In genomic region chr14:81055971-81056370, GRCh38 we compare ENCODE assay signal across 35 cellular contexts.
"Had no signal": no experiment of that assay in that cellular context is flagged by ENCODE, and none has a peak within 500 bp of the region (broad histone marks: within the 10 kb centered on the region; RNA-seq: fewer than 3 reads in every experiment).

No MANE protein-coding gene starts in this region.

- H3K4me3 ChIP-seq: MG63 had no signal

- DNase-seq: Karpas-422, Kasumi-1, MG63, MM.1S, MV-4-11, NCI-H1048, NCI-H1092, NCI-H1092 treated with DMSO at 0.1 percent for 48 hours, NCI-H1105, NCI-H1105 treated with DMSO at 0.1 percent for 48 hours, NCI-H1417, NCI-H1417 treated with DMSO at 0.1 percent for 48 hours, NCI-H1436, NCI-H1436 treated with DMSO at 0.1 percent for 48 hours, NCI-H146, NCI-H1694, NCI-H1694 treated with DMSO at 0.1 percent for 48 hours, NCI-H187, NCI-H187 treated with DMSO at 0.1 percent for 48 hours, NCI-H1930, NCI-H2029, NCI-H2029 treated with DMSO at 0.1 percent for 48 hours, NCI-H2081, NCI-H2081 treated with DMSO at 0.1 percent for 48 hours, NCI-H2107, NCI-H2171, NCI-H2171 treated with DMSO at 0.1 percent for 48 hours, NCI-H2227 treated with DMSO at 0.1 percent for 48 hours, NCI-H226, NCI-H345, NCI-H446, NCI-H446 treated with DMSO at 0.1 percent for 48 hours, NCI-H510A, NCI-H510A treated with DMSO at 0.1 percent for 48 hours, NCI-H524 had no signal

- H3K9me3 ChIP-seq: MG63 had no signal

- H3K36me3 ChIP-seq: MG63 had no signal

- H3K27me3 ChIP-seq: MG63 had no signal
